In genomic region chr12:47186246-47186645, GRCh38 we compare ENCODE assay signal across 27 cellular contexts.
"Had no signal": no experiment of that assay in that cellular context is flagged by ENCODE, and none has a peak within 500 bp of the region (broad histone marks: within the 10 kb centered on the region; RNA-seq: fewer than 3 reads in every experiment).

No MANE protein-coding gene starts in this region.

- H3K27me3 ChIP-seq: adrenal gland, Peyer's patch, SJSA1 had no signal

- DNase-seq: activated CD4-positive, alpha-beta T cell treated with anti-CD3 and anti-CD28 coated beads for 48 hours; activated CD4-positive, alpha-beta T cell treated with anti-CD3 and anti-CD28 coated beads, Interleukin-2, amount 50 U/mL, for 4 hours; activated CD4-positive, CD25-positive, alpha-beta regulatory T cell treated with anti-CD3 and anti-CD28 coated beads, Interleukin-2, amount 50 U/mL, for 72 hours; activated CD8-positive, alpha-beta memory T cell treated with anti-CD3 and anti-CD28 coated beads, Interleukin-2, amount 50 U/mL, for 48 hours; activated CD8-positive, alpha-beta T cell treated with anti-CD3 and anti-CD28 coated beads, Interleukin-2, amount 10 ng/mL, durations not matched to agents 7 days and 5 days; activated T-cell treated with anti-CD3 and anti-CD28 coated beads, Interleukin-2, amount 50 U/mL, for 1 hour; adrenal gland; anterior cingulate cortex; caudate nucleus; Kasumi-1; KBM-7; NCI-H1105 treated with DMSO at 0.1 percent for 48 hours; NCI-H1436 treated with DMSO at 0.1 percent for 48 hours; NCI-H187; NCI-H2081; NCI-H510A treated with DMSO at 0.1 percent for 48 hours; NCI-H69; Peyer's patch; Right ventricle myocardium superior; SW 1271; T-helper 9 cell had no signal

- H3K9me3 ChIP-seq: adrenal gland, Peyer's patch, SJSA1 had no signal

- H3K27ac ChIP-seq: adrenal gland, Peyer's patch, RWPE1, SJSA1 had no signal

- H3K4me3 Mint-ChIP-seq: activated CD8-positive, alpha-beta T cell treated with anti-CD3 and anti-CD28 coated beads, Interleukin-2, amount 10 ng/mL, durations not matched to agents 7 days and 5 days; T-helper 1 cell treated with Interleukin-12 subunit alpha and Interleukin-12 subunit beta and Interleukin-4 antibody, amounts not matched to agents 30 μg/mL and 1 μg/mL, for 36 hours; WTC11 had no signal

- ATAC-seq: activated CD8-positive, alpha-beta T cell treated with anti-CD3 and anti-CD28 coated beads, Interleukin-2, amount 10 ng/mL, durations not matched to agents 7 days and 5 days; activated naive CD4-positive, alpha-beta T cell treated with anti-CD3 and anti-CD28 coated beads, Interleukin-2, amount 50 U/mL, for 72 hours; SK-N-SH treated with all-trans-retinoic acid at 6 μM for 48 hours; WTC11 had no signal

- H3K36me3 ChIP-seq: adrenal gland, Peyer's patch, SJSA1 had no signal

- H3K27ac Mint-ChIP-seq: activated CD8-positive, alpha-beta T cell treated with anti-CD3 and anti-CD28 coated beads, Interleukin-2, amount 10 ng/mL, durations not matched to agents 7 days and 5 days; T-helper 1 cell treated with Interleukin-12 subunit alpha and Interleukin-12 subunit beta and Interleukin-4 antibody, amounts not matched to agents 30 μg/mL and 1 μg/mL, for 36 hours; WTC11 had no signal

- H3K9me3 Mint-ChIP-seq: T-helper 1 cell treated with Interleukin-12 subunit alpha and Interleukin-12 subunit beta and Interleukin-4 antibody, amounts not matched to agents 30 μg/mL and 1 μg/mL, for 36 hours; WTC11 had no signal

- H3K4me3 ChIP-seq: adrenal gland, Peyer's patch, SJSA1 had no signal

- H3K36me3 Mint-ChIP-seq: WTC11 had no signal
